Comparison of ENCODE assay signal across 24 cellular contexts in genomic region chrX:103861200-103861599, GRCh38. TPM values are rescaled to one million over a fixed set of nuclear protein-coding genes. Genes with fewer than 3 reads are reported as not detected.
"Had no signal": no experiment of that assay in that cellular context is flagged by ENCODE, and none has a peak within 500 bp of the region (broad histone marks: within the 10 kb centered on the region; RNA-seq: fewer than 3 reads in every experiment).

No MANE protein-coding gene starts in this region.

- H3K27ac ChIP-seq: heart right ventricle, lower lobe of right lung, neural progenitor cell, spleen, tibial nerve had no signal

- H3K9me3 Mint-ChIP-seq: activated B cell treated with CpG ODN at 0.5 μM for 24 hours; activated naive CD4-positive, alpha-beta T cell treated with anti-CD3 and anti-CD28 coated beads, Interleukin-2, amount 50 U/mL, for 24 hours; activated naive CD8-positive, alpha-beta T cell treated with anti-CD3 and anti-CD28 coated beads, Interleukin-2, amount 50 U/mL, for 24 hours; activated T-helper 2 cell treated with anti-CD3 and anti-CD28 coated beads, Interferon-gamma antibody, Interleukin-2, Interleukin-4, amounts not matched to agents 10 μg/mL and 5 μg/mL and 100 μg/mL, durations not matched to agents 14 hours and 24 hours and 36 hours; natural killer cell; neural progenitor cell; T-helper 2 cell treated with Interferon-gamma antibody and Interleukin-4, amounts not matched to agents 5 μg/mL and 100 μg/mL, for 36 hours had no signal

- H3K27me3 ChIP-seq: neural progenitor cell, spleen had no signal

- H3K4me3 Mint-ChIP-seq: activated B cell treated with CpG ODN at 0.5 μM for 24 hours; activated CD8-positive, alpha-beta memory T cell treated with anti-CD3 and anti-CD28 coated beads, Interleukin-2, amount 10 ng/mL, durations not matched to agents 7 days and 5 days; activated CD8-positive, alpha-beta T cell treated with anti-CD3 and anti-CD28 coated beads, Interleukin-2, amount 10 ng/mL, durations not matched to agents 7 days and 5 days; activated naive CD4-positive, alpha-beta T cell treated with anti-CD3 and anti-CD28 coated beads, Interleukin-2, amount 50 U/mL, for 24 hours; activated naive CD8-positive, alpha-beta T cell treated with anti-CD3 and anti-CD28 coated beads, Interleukin-2, amount 50 U/mL, for 24 hours; natural killer cell; neural progenitor cell; T-helper 2 cell treated with Interferon-gamma antibody and Interleukin-4, amounts not matched to agents 5 μg/mL and 100 μg/mL, for 36 hours had no signal

- H3K36me3 ChIP-seq: heart right ventricle, lower lobe of right lung, neural progenitor cell, spleen, tibial nerve had no signal

- H3K4me2 ChIP-seq: neural progenitor cell had no signal

- H2AFZ ChIP-seq: neural progenitor cell had no signal

- H3K4me1 Mint-ChIP-seq: activated B cell treated with CpG ODN at 0.5 μM for 24 hours; activated CD8-positive, alpha-beta memory T cell treated with anti-CD3 and anti-CD28 coated beads, Interleukin-2, amount 10 ng/mL, durations not matched to agents 7 days and 5 days; activated naive CD4-positive, alpha-beta T cell treated with anti-CD3 and anti-CD28 coated beads, Interleukin-2, amount 50 U/mL, for 24 hours; activated naive CD8-positive, alpha-beta T cell treated with anti-CD3 and anti-CD28 coated beads, Interleukin-2, amount 50 U/mL, for 24 hours; natural killer cell had no signal

- ATAC-seq: activated CD8-positive, alpha-beta memory T cell treated with anti-CD3 and anti-CD28 coated beads, Interleukin-2, amount 10 ng/mL, durations not matched to agents 7 days and 5 days; activated CD8-positive, alpha-beta T cell treated with anti-CD3 and anti-CD28 coated beads, Interleukin-2, amount 10 ng/mL, durations not matched to agents 7 days and 5 days; activated naive CD8-positive, alpha-beta T cell treated with anti-CD3 and anti-CD28 coated beads, Interleukin-2, amount 50 U/mL, for 24 hours; heart right ventricle; left lobe of liver; lower lobe of right lung; natural killer cell; right cardiac atrium had no signal

- H3K27ac Mint-ChIP-seq: activated B cell treated with CpG ODN at 0.5 μM for 24 hours; activated CD8-positive, alpha-beta memory T cell treated with anti-CD3 and anti-CD28 coated beads, Interleukin-2, amount 10 ng/mL, durations not matched to agents 7 days and 5 days; activated CD8-positive, alpha-beta T cell treated with anti-CD3 and anti-CD28 coated beads, Interleukin-2, amount 10 ng/mL, durations not matched to agents 7 days and 5 days; activated naive CD4-positive, alpha-beta T cell treated with anti-CD3 and anti-CD28 coated beads, Interleukin-2, amount 50 U/mL, for 24 hours; activated naive CD8-positive, alpha-beta T cell treated with anti-CD3 and anti-CD28 coated beads, Interleukin-2, amount 50 U/mL, for 24 hours; activated T-helper 2 cell treated with anti-CD3 and anti-CD28 coated beads, Interferon-gamma antibody, Interleukin-2, Interleukin-4, amounts not matched to agents 10 μg/mL and 5 μg/mL and 100 μg/mL, durations not matched to agents 14 hours and 24 hours and 36 hours; natural killer cell; neural progenitor cell; T-helper 2 cell treated with Interferon-gamma antibody and Interleukin-4, amounts not matched to agents 5 μg/mL and 100 μg/mL, for 36 hours had no signal

- H3K36me3 Mint-ChIP-seq: activated CD8-positive, alpha-beta memory T cell treated with anti-CD3 and anti-CD28 coated beads, Interleukin-2, amount 10 ng/mL, durations not matched to agents 7 days and 5 days; activated naive CD4-positive, alpha-beta T cell treated with anti-CD3 and anti-CD28 coated beads, Interleukin-2, amount 50 U/mL, for 24 hours; natural killer cell; neural progenitor cell had no signal

- FAIRE-seq: colon, endometrium had no signal

- DNase-seq: activated B cell treated with CpG ODN at 0.5 μM for 24 hours; activated CD8-positive, alpha-beta memory T cell treated with anti-CD3 and anti-CD28 coated beads, Interleukin-2, amount 10 ng/mL, durations not matched to agents 7 days and 5 days; activated CD8-positive, alpha-beta T cell treated with anti-CD3 and anti-CD28 coated beads, Interleukin-2, amount 10 ng/mL, durations not matched to agents 7 days and 5 days; activated naive CD8-positive, alpha-beta T cell treated with anti-CD3 and anti-CD28 coated beads, Interleukin-2, amount 50 U/mL, for 24 hours; activated T-cell treated with anti-CD3 and anti-CD28 coated beads, Interleukin-2, amount 50 U/mL, for 48 hours; amygdala; effector CD8-positive, alpha-beta T cell; foreskin fibroblast; heart right ventricle; lower lobe of right lung; mesendoderm; natural killer cell; right cardiac atrium; spleen; stimulated activated naive CD4-positive, alpha-beta T cell treated with Interleukin-2 at 50 U/mL for 16 hours; T-helper 1 cell had no signal

- H3K4me3 ChIP-seq: heart right ventricle, lower lobe of right lung, neural progenitor cell, spleen, tibial nerve had no signal

- H3K9ac ChIP-seq: neural progenitor cell had no signal

- H3K27me3 Mint-ChIP-seq: activated B cell treated with CpG ODN at 0.5 μM for 24 hours; activated naive CD4-positive, alpha-beta T cell treated with anti-CD3 and anti-CD28 coated beads, Interleukin-2, amount 50 U/mL, for 24 hours; activated naive CD8-positive, alpha-beta T cell treated with anti-CD3 and anti-CD28 coated beads, Interleukin-2, amount 50 U/mL, for 24 hours had no signal

- H3K4me1 ChIP-seq: heart right ventricle, lower lobe of right lung, neural progenitor cell, spleen, tibial nerve had no signal

- H3K9me3 ChIP-seq: heart right ventricle, lower lobe of right lung, spleen, tibial nerve had no signal

RNA-seq across cellular contexts. Expression of gene RAB9B, which starts 29.1 kb away (rescaled TPM):
- total RNA-seq: left lobe of liver had no signal
